ENCODE assay signal across 17 cellular contexts in genomic region chr7:137975768-137976167, GRCh38. TPM values are rescaled to one million over a fixed set of nuclear protein-coding genes. Genes with fewer than 3 reads are reported as not detected.
A peak's percentile ranks its signal among the peaks of the same experiment; 100 is the strongest.
DNase-seq lines count a peak whose midpoint lies in the region; ATAC-seq, FAIRE-seq and TF ChIP-seq lines count a peak whose summit lies in the region.
"Had no signal": no experiment of that assay in that cellular context is flagged by ENCODE, and none has a peak within 500 bp of the region (broad histone marks: within the 10 kb centered on the region; RNA-seq: fewer than 3 reads in every experiment).

No MANE protein-coding gene starts in this region.

- intact Hi-C loops in adrenal gland (cut with DNase I) = no loop called here
- intact Hi-C loops in thyroid gland (cut with DNase I) = no loop called here
- intact Hi-C loops in CD4-positive, alpha-beta T cell (cut with DNase I, micrococcal nuclease) = no loop called here

- H3K36me3 Mint-ChIP-seq in nephron (ENCODE audit: low read depth) = peaks cover 11% of the 10 kb centered on the region
- peaks cover 2% of the 10 kb centered on the region for H3K36me3 Mint-ChIP-seq in CD4-positive, alpha-beta T cell (ENCODE audit: low read depth)

- DNase-seq in adrenal gland (peak in 1 of 7 donors; percentile 69), fibroblast of mammary gland (ENCODE audit: low read depth) (peak; percentile 90), thyroid gland (no peak), GM12892 (ENCODE audit: insufficient read length) (no peak)
- DNase-seq in CD4-positive, alpha-beta T cell = no peak
- no peak for DNase-seq in effector CD4-positive, alpha-beta T cell
- DNase-seq: activated CD8-positive, alpha-beta memory T cell treated with anti-CD3 and anti-CD28 coated beads for 24 hours; activated naive CD4-positive, alpha-beta T cell treated with anti-CD3 and anti-CD28 coated beads for 36 hours; cortex of kidney; glutamatergic neuron; lower lobe of right lung; NCI-H1105; NCI-H524 had no signal

- H3K9me3 ChIP-seq in adrenal gland (replicated peaks in 1 of 3) (no peaks in the 10 kb centered on the region), thyroid gland (no peaks in the 10 kb centered on the region)
- H3K9me3 ChIP-seq in CD4-positive, alpha-beta T cell (ENCODE audit: control insufficient read depth, low read length) = no peaks in the 10 kb centered on the region
- H3K9me3 ChIP-seq: lower lobe of right lung, ovary had no signal

- H3K27ac ChIP-seq in adrenal gland (peak overlapping the region; percentile 8 to 94 (median 86)), thyroid gland (peak overlapping the region; percentile 49 to 75 (median 52))
- H3K27ac ChIP-seq in CD4-positive, alpha-beta T cell (ENCODE audit: low read depth, low read length) = no peak overlapping the region
- H3K27ac ChIP-seq: lower lobe of right lung had no signal

- peak overlapping the region; percentile 59 to 95 (median 94) for H3K27ac Mint-ChIP-seq in nephron
- no peak overlapping the region for H3K27ac Mint-ChIP-seq in CD4-positive, alpha-beta T cell
- H3K27ac Mint-ChIP-seq: activated naive CD4-positive, alpha-beta T cell treated with anti-CD3 and anti-CD28 coated beads for 36 hours; stimulated activated memory B cell treated with anti-CD40 and anti-IgM and Interleukin-4, amounts not matched to agents 10 μg/mL and 1 μg/mL and 100 μg/mL, for 72 hours had no signal

- no peak for ATAC-seq in CD4-positive, alpha-beta T cell (ENCODE audit: poor library complexity)
- ATAC-seq in GM21825 (IDR thresholded peaks at IDR 0.05; ENCODE audit: unreplicated experiment) = no peak
- ATAC-seq: lower lobe of right lung; stimulated activated memory B cell treated with anti-CD40 and anti-IgM and Interleukin-4, amounts not matched to agents 10 μg/mL and 1 μg/mL and 100 μg/mL, for 72 hours had no signal

- peak overlapping the region in 1 of 3 experiments; percentile 32 for H3K4me3 Mint-ChIP-seq in nephron
- no peak overlapping the region for H3K4me3 Mint-ChIP-seq in CD4-positive, alpha-beta T cell
- H3K4me3 Mint-ChIP-seq: activated naive CD4-positive, alpha-beta T cell treated with anti-CD3 and anti-CD28 coated beads for 36 hours; stimulated activated memory B cell treated with anti-CD40 and anti-IgM and Interleukin-4, amounts not matched to agents 10 μg/mL and 1 μg/mL and 100 μg/mL, for 72 hours had no signal

- CTCF ChIA-PET in CD4-positive, alpha-beta T cell (lab: Charles Lee) = no interaction called here

- peaks cover 40 to 69% of the 10 kb centered on the region in 2 donors for H3K4me1 ChIP-seq in adrenal gland (replicated peaks in 1 of 2)
- peaks cover 64 to 69% of the 10 kb centered on the region in 2 donors for H3K4me1 ChIP-seq in thyroid gland

- H3K4me3 ChIP-seq in adrenal gland (no peak overlapping the region), fibroblast of mammary gland (ENCODE audit: control insufficient read depth, low read depth, low read length) (no peak overlapping the region), thyroid gland (replicated peaks in 1 of 3) (no peak overlapping the region)
- H3K4me3 ChIP-seq: lower lobe of right lung, ovary had no signal

- H3K4me1 Mint-ChIP-seq in nephron = peaks cover 51% of the 10 kb centered on the region
- H3K4me1 Mint-ChIP-seq in CD4-positive, alpha-beta T cell (ENCODE audit: low read depth) = peaks cover 8% of the 10 kb centered on the region

- TF ChIP-seq POLR2A in adrenal gland (IDR thresholded peaks at IDR 0.05) (no peak), thyroid gland (IDR thresholded peaks at IDR 0.05) (no peak), GM12892 (IDR thresholded peaks at IDR 0.05; ENCODE audit: low read depth, low read length) (no peak)

- H3K27me3 ChIP-seq in adrenal gland (no peaks in the 10 kb centered on the region), thyroid gland (no peaks in the 10 kb centered on the region)
- H3K27me3 ChIP-seq in CD4-positive, alpha-beta T cell (ENCODE audit: control insufficient read depth, insufficient read depth, low read length) = no peaks in the 10 kb centered on the region
- H3K27me3 ChIP-seq: ovary had no signal

- WGBS in adrenal gland, 4 donors = 42 to 65% (median 47%) methylated on average over 2 of the region's 2 CpGs
- WGBS in thyroid gland, 2 donors = 67 to 77% methylated on average over 2 of the region's 2 CpGs

- H3K36me3 ChIP-seq in adrenal gland (replicated peaks in 1 of 2) = no peaks in the 10 kb centered on the region
- no peaks in the 10 kb centered on the region for H3K36me3 ChIP-seq in thyroid gland
- H3K36me3 ChIP-seq: lower lobe of right lung, ovary had no signal

- POLR2A ChIA-PET in CD4-positive, alpha-beta T cell (lab: Charles Lee) = no interaction called here

- no peak for FAIRE-seq in GM12892 (lab: Jason Lieb, UNC)

- TF ChIP-seq CTCF in adrenal gland (IDR thresholded peaks at IDR 0.05) = no peak
- TF ChIP-seq CTCF in fibroblast of mammary gland (conservative IDR thresholded peaks at IDR 0.05; ENCODE audit: control insufficient read depth, insufficient read depth, low read depth, low read length) = no peak
- TF ChIP-seq CTCF in nephron (IDR thresholded peaks at IDR 0.05; ENCODE audit: unreplicated experiment in 3 of 3) = no peak
- TF ChIP-seq CTCF in thyroid gland (IDR thresholded peaks at IDR 0.05) = no peak
- TF ChIP-seq CTCF in CD4-positive, alpha-beta T cell (IDR thresholded peaks at IDR 0.05) = no peak

- no peaks in the 10 kb centered on the region for H3K27me3 Mint-ChIP-seq in nephron (ENCODE audit: low read depth)
- H3K27me3 Mint-ChIP-seq in CD4-positive, alpha-beta T cell = no peaks in the 10 kb centered on the region
- H3K27me3 Mint-ChIP-seq: stimulated activated memory B cell treated with anti-CD40 and anti-IgM and Interleukin-4, amounts not matched to agents 10 μg/mL and 1 μg/mL and 100 μg/mL, for 72 hours had no signal

- no peaks in the 10 kb centered on the region for H3K9me3 Mint-ChIP-seq in nephron
- no peaks in the 10 kb centered on the region for H3K9me3 Mint-ChIP-seq in CD4-positive, alpha-beta T cell
- H3K9me3 Mint-ChIP-seq: activated naive CD4-positive, alpha-beta T cell treated with anti-CD3 and anti-CD28 coated beads for 36 hours; stimulated activated memory B cell treated with anti-CD40 and anti-IgM and Interleukin-4, amounts not matched to agents 10 μg/mL and 1 μg/mL and 100 μg/mL, for 72 hours had no signal

RNA-seq across cellular contexts. Expression of gene CREB3L2, which starts 26.1 kb away (rescaled TPM):
- 100 to 1,000 TPM in 4 of 8 donors, 10 to 100 TPM in 4; 44.0 to 169 (median 102) TPM for total RNA-seq in adrenal gland
- polyA plus RNA-seq in adrenal gland = 10 to 100 TPM; 11.4 to 71.1 (median 13.1) TPM
- total RNA-seq in thyroid gland = 100 to 1,000 TPM in 2 of 4 donors, 10 to 100 TPM in 2; 86.1 to 143 (median 103) TPM
- 10 to 100 TPM; 11.7 to 12.9 TPM for total RNA-seq in CD4-positive, alpha-beta T cell
- polyA plus RNA-seq in GM12892 (2012; ENCODE audit: missing spikeins) = 13.1 TPM
